In the genomic region with DNA sequence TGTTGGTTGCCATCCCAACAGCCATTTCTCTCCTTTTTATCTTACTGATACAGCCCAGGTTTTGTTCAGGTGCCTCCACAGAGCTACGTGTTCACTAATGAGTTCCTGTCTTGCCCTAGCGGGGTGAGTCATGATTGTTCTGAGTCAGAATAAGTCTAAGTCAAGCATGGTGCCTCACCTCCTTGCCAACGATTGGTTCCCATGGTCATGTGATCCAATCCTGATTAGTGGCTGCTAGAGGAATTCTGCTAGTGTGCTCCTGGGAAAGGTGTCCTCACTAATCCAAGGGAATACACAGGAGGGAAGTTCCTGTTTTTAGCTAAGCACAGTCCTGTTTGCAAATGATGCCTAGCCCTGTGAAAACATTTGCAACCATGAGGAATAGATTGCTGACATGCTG, we compare ENCODE assay signal across 12 cellular contexts.
DNase-seq lines count a peak whose midpoint lies in the region; ATAC-seq and TF ChIP-seq lines count a peak whose summit lies in the region.
"Had no signal": no experiment of that assay in that cellular context is flagged by ENCODE, and none has a peak within 500 bp of the region (broad histone marks: within the 10 kb centered on the region; RNA-seq: fewer than 3 reads in every experiment).

No MANE protein-coding gene starts in this region.

- DNase-seq in Caco-2 (peak; percentile 14 to 31), HK-2 (ENCODE audit: unreplicated experiment) (peak; percentile 80), choroid plexus epithelial cell (ENCODE audit: low read depth) (peak; percentile 58), GM10266 (ENCODE audit: extremely low spot score) (no peak), H7 (no peak), KG1 (lab: John Stamatoyannopoulos, UW) (no peak)
- DNase-seq: glutamatergic neuron, retina had no signal

- no peaks in the 10 kb centered on the region for H3K9me3 ChIP-seq in Caco-2
- H3K9me3 ChIP-seq: suprapubic skin had no signal

- no TSS peak for BruUV-seq in Caco-2 (replicated peaks; lab: Mats Ljungman, UMichigan)

- H3K36me3 Mint-ChIP-seq in Caco-2 (ENCODE audit: insufficient read depth, unreplicated experiment), result no peaks in the 10 kb centered on the region

- ATAC-seq in GM19452 (IDR thresholded peaks at IDR 0.05; ENCODE audit: unreplicated experiment) (peak; percentile 64), HG02840 (IDR thresholded peaks at IDR 0.05; ENCODE audit: low FRiP score, unreplicated experiment) (no peak)

- H3K4me1 ChIP-seq in Caco-2, result no peaks in the 10 kb centered on the region

- CTCF ChIA-PET in Caco-2 (lab: Charles Lee), result no interaction called here

- H3K4me3 Mint-ChIP-seq in Caco-2 (ENCODE audit: unreplicated experiment), result no peak overlapping the region

- H3K36me3 ChIP-seq in Caco-2 (ENCODE audit: control insufficient read depth, insufficient read depth, low read length) (no peaks in the 10 kb centered on the region), H7 (replicated peaks; ENCODE audit: control insufficient read depth, insufficient read depth, low read length) (no peaks in the 10 kb centered on the region)
- H3K36me3 ChIP-seq: suprapubic skin had no signal

- POLR2A ChIA-PET in Caco-2 (lab: Charles Lee), result no interaction called here

- TF ChIP-seq CTCF in Caco-2 (IDR thresholded peaks at IDR 0.05; ENCODE audit: insufficient read depth in 1 of 2, low read depth in 1 of 2, low read length in 1 of 2, severe bottlenecking in 1 of 2, unreplicated experiment in 1 of 2) (no peak), choroid plexus epithelial cell (conservative IDR thresholded peaks at IDR 0.05; ENCODE audit: low read depth, low read length) (no peak), GM10266 (IDR thresholded peaks at IDR 0.05; ENCODE audit: control insufficient read depth, insufficient read depth, low read depth, missing control alignments) (no peak)

- no peaks in the 10 kb centered on the region for H3K27me3 ChIP-seq in Caco-2 (replicated peaks; ENCODE audit: control insufficient read depth, insufficient read depth, low read length)
- H3K27me3 ChIP-seq in H7 (ENCODE audit: control insufficient read depth, insufficient read depth, low read length), result no peaks in the 10 kb centered on the region
- H3K27me3 ChIP-seq: suprapubic skin had no signal

- H3K9me3 Mint-ChIP-seq in Caco-2 (ENCODE audit: unreplicated experiment), result no peaks in the 10 kb centered on the region

- H3K27ac Mint-ChIP-seq in Caco-2 (ENCODE audit: unreplicated experiment), result no peak overlapping the region

- no peaks in the 10 kb centered on the region for H3K27me3 Mint-ChIP-seq in Caco-2 (ENCODE audit: insufficient read depth, unreplicated experiment)

- no peaks in the 10 kb centered on the region for H3K4me1 Mint-ChIP-seq in Caco-2 (ENCODE audit: low read depth, unreplicated experiment)

- intact Hi-C loops in Caco-2 (cut with micrococcal nuclease; ENCODE audit: unreplicated experiment), result no loop called here

- H3K4me3 ChIP-seq in Caco-2 (ENCODE audit: low read depth, low read length), result no peak overlapping the region
- no peak overlapping the region for H3K4me3 ChIP-seq in choroid plexus epithelial cell (ENCODE audit: low read depth, low read length)
- H3K4me3 ChIP-seq in H7 (ENCODE audit: insufficient read depth, low read depth, low read length), result no peak overlapping the region
- H3K4me3 ChIP-seq: SK-N-MC, suprapubic skin had no signal

Comparison
In these comparisons a context has a peak if more than half of its experiments do, and no peak if none do; other contexts are left out.
1. DNase-seq: peak in Caco-2 (2 of 2), HK-2 (single experiment) and choroid plexus epithelial cell (single experiment); none in GM10266 (single experiment), H7 (single experiment) and KG1 (single experiment).